In genomic region chr11:128961645-128962044, GRCh38 we compare ENCODE assay signal across 18 cellular contexts. TPM values are rescaled to one million over a fixed set of nuclear protein-coding genes. Genes with fewer than 3 reads are reported as not detected.
DNase-seq lines count a peak whose midpoint lies in the region; ATAC-seq and TF ChIP-seq lines count a peak whose summit lies in the region.
"Had no signal": no experiment of that assay in that cellular context is flagged by ENCODE, and none has a peak within 500 bp of the region (broad histone marks: within the 10 kb centered on the region; RNA-seq: fewer than 3 reads in every experiment).

No MANE protein-coding gene starts in this region.

- no peaks in the 10 kb centered on the region for H3K36me3 Mint-ChIP-seq in activated naive CD4-positive, alpha-beta T cell treated with anti-CD3 and anti-CD28 coated beads, Interleukin-2, amount 50 U/mL, for 72 hours
- no peaks in the 10 kb centered on the region for H3K36me3 Mint-ChIP-seq in activated naive CD4-positive, alpha-beta T cell treated with anti-CD3 and anti-CD28 coated beads for 36 hours (ENCODE audit: low read depth)
- no peaks in the 10 kb centered on the region for H3K36me3 Mint-ChIP-seq in activated T-helper 17 cell treated with anti-CD3 and anti-CD28 coated beads, Interleukin-2, amount 50 U/mL, for 72 hours (ENCODE audit: low read depth)
- peaks cover 2% of the 10 kb centered on the region for H3K36me3 Mint-ChIP-seq in activated CD8-positive, alpha-beta memory T cell treated with anti-CD3 and anti-CD28 coated beads, Interleukin-2, amount 10 ng/mL, durations not matched to agents 7 days and 5 days
- H3K36me3 Mint-ChIP-seq in type B pancreatic cell = peaks cover 10% of the 10 kb centered on the region
- H3K36me3 Mint-ChIP-seq: CD4-positive, alpha-beta memory T cell had no signal

- no peak overlapping the region for H3K4me3 Mint-ChIP-seq in activated naive CD4-positive, alpha-beta T cell treated with anti-CD3 and anti-CD28 coated beads for 36 hours
- H3K4me3 Mint-ChIP-seq in activated T-helper 17 cell treated with anti-CD3 and anti-CD28 coated beads, Interleukin-2, amount 50 U/mL, for 72 hours = no peak overlapping the region
- H3K4me3 Mint-ChIP-seq in activated CD8-positive, alpha-beta memory T cell treated with anti-CD3 and anti-CD28 coated beads, Interleukin-2, amount 10 ng/mL, durations not matched to agents 7 days and 5 days = no peak overlapping the region
- no peak overlapping the region for H3K4me3 Mint-ChIP-seq in type B pancreatic cell
- H3K4me3 Mint-ChIP-seq: CD4-positive, alpha-beta memory T cell; HFFc6 had no signal

- CTCF ChIA-PET in activated naive CD4-positive, alpha-beta T cell treated with anti-CD3 and anti-CD28 coated beads for 36 hours (lab: Charles Lee) = interaction anchor here (1.1 to 2.9 kb wide), 3 partner anchors 10 to 76 kb away, joined by 3 to 7 read pairs (median 4); no protein-coding TSS in a partner anchor
- CTCF ChIA-PET in activated CD8-positive, alpha-beta memory T cell treated with anti-CD3 and anti-CD28 coated beads, Interleukin-2, amount 10 ng/mL, durations not matched to agents 7 days and 5 days (lab: Charles Lee) = interaction anchor here (0.7 to 10.7 kb wide), 2 partner anchors 9 to 76 kb away, joined by 3 to 141 read pairs; no protein-coding TSS in a partner anchor

- H3K9me3 Mint-ChIP-seq in activated naive CD4-positive, alpha-beta T cell treated with anti-CD3 and anti-CD28 coated beads, Interleukin-2, amount 50 U/mL, for 72 hours = no peaks in the 10 kb centered on the region
- H3K9me3 Mint-ChIP-seq in activated naive CD4-positive, alpha-beta T cell treated with anti-CD3 and anti-CD28 coated beads for 36 hours = no peaks in the 10 kb centered on the region
- H3K9me3 Mint-ChIP-seq in activated T-helper 17 cell treated with anti-CD3 and anti-CD28 coated beads, Interleukin-2, amount 50 U/mL, for 72 hours = no peaks in the 10 kb centered on the region
- no peaks in the 10 kb centered on the region for H3K9me3 Mint-ChIP-seq in activated CD8-positive, alpha-beta memory T cell treated with anti-CD3 and anti-CD28 coated beads, Interleukin-2, amount 10 ng/mL, durations not matched to agents 7 days and 5 days (ENCODE audit: low read depth)
- H3K9me3 Mint-ChIP-seq in type B pancreatic cell = no peaks in the 10 kb centered on the region
- H3K9me3 Mint-ChIP-seq: CD4-positive, alpha-beta memory T cell; HFFc6 had no signal

- intact Hi-C loops in activated naive CD4-positive, alpha-beta T cell treated with anti-CD3 and anti-CD28 coated beads for 36 hours (cut with micrococcal nuclease) = loop anchor here (5.0 kb wide), 2 partner anchors 321 to 371 kb away; no protein-coding TSS in a partner anchor

- ATAC-seq in activated naive CD4-positive, alpha-beta T cell treated with anti-CD3 and anti-CD28 coated beads, Interleukin-2, amount 50 U/mL, for 72 hours = peak; percentile 19 to 56
- peak; percentile 52 for ATAC-seq in activated T-helper 17 cell treated with anti-CD3 and anti-CD28 coated beads, Interleukin-2, amount 50 U/mL, for 72 hours (replicated peaks)
- no peak for ATAC-seq in activated CD8-positive, alpha-beta memory T cell treated with anti-CD3 and anti-CD28 coated beads, Interleukin-2, amount 10 ng/mL, durations not matched to agents 7 days and 5 days

- no peak for DNase-seq in activated naive CD4-positive, alpha-beta T cell treated with anti-CD3 and anti-CD28 coated beads, Interleukin-2, amount 50 U/mL, for 72 hours (ENCODE audit: low spot score in 2 of 2)
- DNase-seq in activated naive CD4-positive, alpha-beta T cell treated with anti-CD3 and anti-CD28 coated beads for 36 hours = no peak
- peak; percentile 15 for DNase-seq in renal cortical epithelial cell (ENCODE audit: low read depth)
- DNase-seq in activated CD8-positive, alpha-beta memory T cell treated with anti-CD3 and anti-CD28 coated beads, Interleukin-2, amount 10 ng/mL, durations not matched to agents 7 days and 5 days = no peak
- no peak for DNase-seq in type B pancreatic cell (ENCODE audit: extremely low spot score, unreplicated experiment)
- DNase-seq: C1 segment of cervical spinal cord; Calu3; CD4-positive, alpha-beta memory T cell; COR-L47; DMS53; DMS79 treated with DMSO at 0.1 percent for 48 hours; GF-D8; GOT3; HFFc6 had no signal

- H3K4me1 Mint-ChIP-seq in activated naive CD4-positive, alpha-beta T cell treated with anti-CD3 and anti-CD28 coated beads for 36 hours (ENCODE audit: low read depth) = peaks cover 25% of the 10 kb centered on the region
- H3K4me1 Mint-ChIP-seq in activated T-helper 17 cell treated with anti-CD3 and anti-CD28 coated beads, Interleukin-2, amount 50 U/mL, for 72 hours = peaks cover 25% of the 10 kb centered on the region
- H3K4me1 Mint-ChIP-seq in activated CD8-positive, alpha-beta memory T cell treated with anti-CD3 and anti-CD28 coated beads, Interleukin-2, amount 10 ng/mL, durations not matched to agents 7 days and 5 days = peaks cover 42% of the 10 kb centered on the region
- H3K4me1 Mint-ChIP-seq in type B pancreatic cell (ENCODE audit: unreplicated experiment) = peaks cover 17% of the 10 kb centered on the region

- H3K27ac Mint-ChIP-seq in activated naive CD4-positive, alpha-beta T cell treated with anti-CD3 and anti-CD28 coated beads, Interleukin-2, amount 50 U/mL, for 72 hours = no peak overlapping the region
- no peak overlapping the region for H3K27ac Mint-ChIP-seq in activated naive CD4-positive, alpha-beta T cell treated with anti-CD3 and anti-CD28 coated beads for 36 hours
- no peak overlapping the region for H3K27ac Mint-ChIP-seq in activated T-helper 17 cell treated with anti-CD3 and anti-CD28 coated beads, Interleukin-2, amount 50 U/mL, for 72 hours
- H3K27ac Mint-ChIP-seq in activated CD8-positive, alpha-beta memory T cell treated with anti-CD3 and anti-CD28 coated beads, Interleukin-2, amount 10 ng/mL, durations not matched to agents 7 days and 5 days = no peak overlapping the region
- no peak overlapping the region for H3K27ac Mint-ChIP-seq in type B pancreatic cell
- H3K27ac Mint-ChIP-seq: CD4-positive, alpha-beta memory T cell; HFFc6 had no signal

- H3K27me3 Mint-ChIP-seq in activated naive CD4-positive, alpha-beta T cell treated with anti-CD3 and anti-CD28 coated beads for 36 hours (ENCODE audit: low read depth) = no peaks in the 10 kb centered on the region
- H3K27me3 Mint-ChIP-seq in activated T-helper 17 cell treated with anti-CD3 and anti-CD28 coated beads, Interleukin-2, amount 50 U/mL, for 72 hours = peaks cover 15% of the 10 kb centered on the region
- H3K27me3 Mint-ChIP-seq in activated CD8-positive, alpha-beta memory T cell treated with anti-CD3 and anti-CD28 coated beads, Interleukin-2, amount 10 ng/mL, durations not matched to agents 7 days and 5 days = peaks cover 34% of the 10 kb centered on the region
- no peaks in the 10 kb centered on the region for H3K27me3 Mint-ChIP-seq in type B pancreatic cell

- no peak for TF ChIP-seq CTCF in type B pancreatic cell (conservative IDR thresholded peaks at IDR 0.05)

RNA-seq across cellular contexts. Expression of gene TP53AIP1, which starts 19.0 kb away (rescaled TPM):
- total RNA-seq in activated naive CD4-positive, alpha-beta T cell treated with anti-CD3 and anti-CD28 coated beads, Interleukin-2, amount 50 U/mL, for 72 hours = not detected
- total RNA-seq in activated naive CD4-positive, alpha-beta T cell treated with anti-CD3 and anti-CD28 coated beads for 36 hours = not detected
- not detected for total RNA-seq in activated T-helper 17 cell treated with anti-CD3 and anti-CD28 coated beads, Interleukin-2, amount 50 U/mL, for 72 hours
- total RNA-seq in renal cortical epithelial cell (0.10 TPM in 1 of 2 replicates, not detected in the other), type B pancreatic cell (ENCODE audit: low replicate concordance) (0.24 and 0.69 TPM in 2 replicates)
- not detected for total RNA-seq in activated CD8-positive, alpha-beta memory T cell treated with anti-CD3 and anti-CD28 coated beads, Interleukin-2, amount 10 ng/mL, durations not matched to agents 7 days and 5 days
- total RNA-seq: A172; CD4-positive, alpha-beta memory T cell; Daoy; G401; HFFc6 had no signal
